ENCODE assay signal across 24 cellular contexts in genomic region chr1:9833632-9834031, GRCh38.
"Had no signal": no experiment of that assay in that cellular context is flagged by ENCODE, and none has a peak within 500 bp of the region (broad histone marks: within the 10 kb centered on the region; RNA-seq: fewer than 3 reads in every experiment).

No MANE protein-coding gene starts in this region.

- H3K4me3 ChIP-seq: adrenal gland, MG63, SJCRH30 had no signal

- H3K36me3 ChIP-seq: adrenal gland, MG63, SJCRH30 had no signal

- DNase-seq: activated CD4-positive, alpha-beta memory T cell treated with anti-CD3 and anti-CD28 coated beads, Interleukin-2, amount 10 ng/mL, durations not matched to agents 7 days and 5 days; activated CD4-positive, alpha-beta T cell treated with anti-CD3 and anti-CD28 coated beads for 36 hours; activated CD4-positive, alpha-beta T cell treated with anti-CD3 and anti-CD28 coated beads, Interleukin-2, amount 50 U/mL, for 1 hour; activated gamma-delta T cell treated with Interleukin-2 at 50 U/mL for 16 hours; activated naive CD4-positive, alpha-beta T cell treated with anti-CD3 and anti-CD28 coated beads, Interleukin-2, amount 10 ng/mL, durations not matched to agents 7 days and 5 days; activated naive CD8-positive, alpha-beta T cell treated with anti-CD3 and anti-CD28 coated beads, Interleukin-2, amount 10 ng/mL, durations not matched to agents 7 days and 5 days; activated T-cell treated with anti-CD3 and anti-CD28 coated beads, Interleukin-2, amount 50 U/mL, for 72 hours; adrenal gland; anterior cingulate cortex; caudate nucleus; MG63; NCI-H1105; NCI-H1436; NCI-H1694 treated with DMSO at 0.1 percent for 48 hours; NCI-H2029 treated with DMSO at 0.1 percent for 48 hours; NCI-H345; NCI-H510A; NCI-H526 treated with DMSO at 0.1 percent for 48 hours; NCI-H82; Right ventricle myocardium superior; SJCRH30; SK-N-SH had no signal

- H3K27ac Mint-ChIP-seq: activated CD4-positive, alpha-beta memory T cell treated with anti-CD3 and anti-CD28 coated beads, Interleukin-2, amount 10 ng/mL, durations not matched to agents 7 days and 5 days; activated CD4-positive, alpha-beta T cell treated with anti-CD3 and anti-CD28 coated beads for 36 hours; activated naive CD4-positive, alpha-beta T cell treated with anti-CD3 and anti-CD28 coated beads, Interleukin-2, amount 10 ng/mL, durations not matched to agents 7 days and 5 days; activated naive CD8-positive, alpha-beta T cell treated with anti-CD3 and anti-CD28 coated beads, Interleukin-2, amount 10 ng/mL, durations not matched to agents 7 days and 5 days; activated T-cell treated with anti-CD3 and anti-CD28 coated beads, Interleukin-2, amount 50 U/mL, for 72 hours; activated T-helper 2 cell treated with anti-CD3 and anti-CD28 coated beads, Interferon-gamma antibody, Interleukin-2, Interleukin-4, amounts not matched to agents 10 μg/mL and 5 μg/mL and 100 μg/mL, durations not matched to agents 14 hours and 24 hours and 36 hours; T-helper 1 cell treated with Interleukin-12 subunit alpha and Interleukin-12 subunit beta and Interleukin-4 antibody, amounts not matched to agents 30 μg/mL and 1 μg/mL, for 36 hours had no signal

- H3K4me1 Mint-ChIP-seq: activated CD4-positive, alpha-beta T cell treated with anti-CD3 and anti-CD28 coated beads for 36 hours; activated naive CD4-positive, alpha-beta T cell treated with anti-CD3 and anti-CD28 coated beads, Interleukin-2, amount 10 ng/mL, durations not matched to agents 7 days and 5 days had no signal

- H3K9me3 ChIP-seq: adrenal gland, MG63, SJCRH30, SK-N-SH had no signal

- H3K27ac ChIP-seq: adrenal gland, SJCRH30 had no signal

- H3K27me3 ChIP-seq: adrenal gland, MG63, SJCRH30 had no signal

- H3K27me3 Mint-ChIP-seq: activated CD4-positive, alpha-beta T cell treated with anti-CD3 and anti-CD28 coated beads for 36 hours had no signal

- H3K4me3 Mint-ChIP-seq: activated CD4-positive, alpha-beta memory T cell treated with anti-CD3 and anti-CD28 coated beads, Interleukin-2, amount 10 ng/mL, durations not matched to agents 7 days and 5 days; activated CD4-positive, alpha-beta T cell treated with anti-CD3 and anti-CD28 coated beads for 36 hours; activated naive CD4-positive, alpha-beta T cell treated with anti-CD3 and anti-CD28 coated beads, Interleukin-2, amount 10 ng/mL, durations not matched to agents 7 days and 5 days; activated naive CD8-positive, alpha-beta T cell treated with anti-CD3 and anti-CD28 coated beads, Interleukin-2, amount 10 ng/mL, durations not matched to agents 7 days and 5 days; activated T-cell treated with anti-CD3 and anti-CD28 coated beads, Interleukin-2, amount 50 U/mL, for 72 hours; T-helper 1 cell treated with Interleukin-12 subunit alpha and Interleukin-12 subunit beta and Interleukin-4 antibody, amounts not matched to agents 30 μg/mL and 1 μg/mL, for 36 hours had no signal

- H3K9me3 Mint-ChIP-seq: activated CD4-positive, alpha-beta memory T cell treated with anti-CD3 and anti-CD28 coated beads, Interleukin-2, amount 10 ng/mL, durations not matched to agents 7 days and 5 days; activated naive CD4-positive, alpha-beta T cell treated with anti-CD3 and anti-CD28 coated beads, Interleukin-2, amount 10 ng/mL, durations not matched to agents 7 days and 5 days; activated naive CD8-positive, alpha-beta T cell treated with anti-CD3 and anti-CD28 coated beads, Interleukin-2, amount 10 ng/mL, durations not matched to agents 7 days and 5 days; activated T-cell treated with anti-CD3 and anti-CD28 coated beads, Interleukin-2, amount 50 U/mL, for 72 hours; activated T-helper 2 cell treated with anti-CD3 and anti-CD28 coated beads, Interferon-gamma antibody, Interleukin-2, Interleukin-4, amounts not matched to agents 10 μg/mL and 5 μg/mL and 100 μg/mL, durations not matched to agents 14 hours and 24 hours and 36 hours; T-helper 1 cell treated with Interleukin-12 subunit alpha and Interleukin-12 subunit beta and Interleukin-4 antibody, amounts not matched to agents 30 μg/mL and 1 μg/mL, for 36 hours had no signal

- H3K36me3 Mint-ChIP-seq: activated naive CD4-positive, alpha-beta T cell treated with anti-CD3 and anti-CD28 coated beads, Interleukin-2, amount 10 ng/mL, durations not matched to agents 7 days and 5 days; activated naive CD8-positive, alpha-beta T cell treated with anti-CD3 and anti-CD28 coated beads, Interleukin-2, amount 10 ng/mL, durations not matched to agents 7 days and 5 days had no signal

- H3K4me1 ChIP-seq: adrenal gland had no signal
